8 cellular contexts compared by ENCODE assay signal in the genomic region with DNA sequence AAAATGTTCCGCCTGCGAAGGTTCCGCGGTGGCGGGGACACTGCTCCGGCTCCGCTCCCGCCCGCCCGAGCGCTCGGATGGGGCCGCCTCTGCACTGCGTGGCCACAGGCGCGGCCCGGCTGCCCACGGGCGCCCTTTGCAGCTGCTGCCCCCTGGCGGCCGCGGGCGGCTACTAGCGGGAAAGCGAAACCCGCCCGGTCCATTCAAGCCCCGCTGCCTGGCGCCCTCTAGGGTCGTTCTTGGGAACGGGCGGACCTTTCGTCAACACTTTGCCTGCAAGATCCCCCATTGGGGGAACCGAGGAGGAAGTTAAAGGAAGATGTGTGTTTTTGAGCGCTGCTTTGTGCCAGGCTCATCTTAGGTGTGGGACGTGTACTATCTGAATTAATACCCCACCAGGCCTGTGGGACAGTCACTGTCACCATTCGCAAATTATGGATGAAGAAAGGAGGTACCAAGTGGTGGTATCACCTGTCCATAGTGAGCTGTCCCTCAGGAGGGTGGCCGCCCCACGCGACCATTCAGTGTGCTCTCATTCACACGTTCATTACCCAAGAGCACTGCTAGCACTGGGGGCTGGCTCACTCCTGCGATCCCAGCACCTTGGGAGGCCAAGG. TPM values are rescaled to one million over a fixed set of nuclear protein-coding genes. Genes with fewer than 3 reads are reported as not detected.
A peak's percentile ranks its signal among the peaks of the same experiment; 100 is the strongest.
DNase-seq lines count a peak whose midpoint lies in the region; ATAC-seq and TF ChIP-seq lines count a peak whose summit lies in the region.

No MANE protein-coding gene starts in this region.

- intact Hi-C loops in body of pancreas (cut with DNase I), result loop anchor here (5.0 kb wide), 1 partner anchor 69 kb away; a partner anchor contains a TSS

- DNase-seq in GM13977 (ENCODE audit: low spot score) (peak; percentile 96), NCI-H2196 treated with DMSO at 0.1 percent for 48 hours (lab: John Stamatoyannopoulos, UW; ENCODE audit: unreplicated experiment) (peak; percentile 35), body of pancreas (peak; percentile 87 to 91 (median 90)), iPS-NIHi7 (ENCODE audit: extremely low spot score) (peak; percentile 96), GF-D8 (lab: John Stamatoyannopoulos, UW) (no peak)
- peak; percentile 94 for DNase-seq in stimulated activated CD4-positive, alpha-beta T cell treated with anti-CD3 and anti-CD28 coated beads, Interleukin-15, amount 100 ng/mL, for 24 hours

- peaks cover 16% of the 10 kb centered on the region for H3K4me1 ChIP-seq in body of pancreas

- 5 to 8% methylated on average over 20 to 41 of the region's 42 CpGs for WGBS in body of pancreas, 2 donors

- TF ChIP-seq POLR2A in body of pancreas (IDR thresholded peaks at IDR 0.05), result no peak

- no peaks in the 10 kb centered on the region for H3K36me3 ChIP-seq in body of pancreas (replicated peaks in 1 of 2; ENCODE audit: insufficient read depth in 1 of 2, low read depth in 2 of 2)

- TF ChIP-seq CTCF in GM13977 (IDR thresholded peaks at IDR 0.05; ENCODE audit: extremely low read depth, insufficient read depth, missing control alignments) (peak; percentile 100), VCaP (conservative IDR thresholded peaks at IDR 0.05) (peak; percentile 100), body of pancreas (IDR thresholded peaks at IDR 0.05) (peak; percentile 98 to 100 (median 100))

- H3K9me3 ChIP-seq in body of pancreas, result no peaks in the 10 kb centered on the region

- H3K27ac ChIP-seq in VCaP (no peak overlapping the region), body of pancreas (no peak overlapping the region)

- H3K27me3 ChIP-seq in body of pancreas, result no peaks in the 10 kb centered on the region

- H3K4me3 ChIP-seq in body of pancreas, result no peak overlapping the region

- peak; percentile 69 for ATAC-seq in HG03095 (IDR thresholded peaks at IDR 0.05; ENCODE audit: unreplicated experiment)
- peak; percentile 90 for ATAC-seq in body of pancreas

- in situ Hi-C loops in GM13977 (cut with MboI; ENCODE audit: low pct_unique_long_range_greater_than_20kb, low sequenced_read_pairs, unreplicated experiment), result loop anchor here (25.0 kb wide), 1 partner anchor 284 kb away; a partner anchor contains a TSS

RNA-seq across cellular contexts. Expression of a gene that starts 19.4 kb away (rescaled TPM):
- 1 to 10 TPM in 1 of 2 donors, not detected in 1; 1.0 TPM for total RNA-seq in body of pancreas

RNA-seq across cellular contexts. Expression of a gene that starts 24.9 kb away (rescaled TPM):
- total RNA-seq in body of pancreas, result 1 to 10 TPM; 2.6 to 4.7 TPM
